15 cellular contexts compared by ENCODE assay signal in genomic region chr13:97067342-97067895, GRCh38.
DNase-seq lines count a peak whose midpoint lies in the region; TF ChIP-seq lines count a peak whose summit lies in the region.
"Had no signal": no experiment of that assay in that cellular context is flagged by ENCODE, and none has a peak within 500 bp of the region (broad histone marks: within the 10 kb centered on the region; RNA-seq: fewer than 3 reads in every experiment).

No MANE protein-coding gene starts in this region.

- DNase-seq in AG09309 (ENCODE audit: low read depth): no peak
- DNase-seq in HCEC 1CT: peak; percentile 66
- peak; percentile 62 to 82 for DNase-seq in SHP77 (lab: John Stamatoyannopoulos, UW)
- peak; percentile 43 for DNase-seq in fibroblast of villous mesenchyme (ENCODE audit: low read depth)
- no peak for DNase-seq in HPDE6-E6E7 (ENCODE audit: extremely low spot score)
- DNase-seq in stimulated activated CD4-positive, alpha-beta T cell treated with anti-CD3 and anti-CD28 coated beads, Interleukin-4, amount 100 ng/mL, for 4 hours: no peak
- no peak for DNase-seq in NK-92 (lab: John Stamatoyannopoulos, UW; ENCODE audit: unreplicated experiment)
- DNase-seq in GF-D8 (lab: John Stamatoyannopoulos, UW): no peak
- DNase-seq: activated effector memory CD4-positive, alpha-beta T cell treated with Interleukin-2 at 50 U/mL for 16 hours; aorta; BE2C; hippocampal formation; NCI-H2171; stimulated activated CD4-positive, alpha-beta T cell treated with anti-CD3 and anti-CD28 coated beads, Interleukin-4, amount 100 ng/mL, for 24 hours had no signal

- no peak overlapping the region for H3K4me3 ChIP-seq in AG09309 (ENCODE audit: control insufficient read depth, low read depth, low read length)
- H3K4me3 ChIP-seq in fibroblast of villous mesenchyme (ENCODE audit: low read depth, low read length): no peak overlapping the region
- H3K4me3 ChIP-seq: esophagus muscularis mucosa had no signal

- TF ChIP-seq CTCF in AG09309 (IDR thresholded peaks at IDR 0.05; ENCODE audit: control insufficient read depth, insufficient read depth, low read depth, low read length, missing control alignments) (peak; percentile 10), fibroblast of villous mesenchyme (IDR thresholded peaks at IDR 0.05; ENCODE audit: insufficient read depth, low read depth, low read length) (peak; percentile 20)

Comparison
In these comparisons a context has a peak if more than half of its experiments do, and no peak if none do; other contexts are left out.
1. DNase-seq: peak in HCEC 1CT (single experiment), SHP77 (2 of 2) and fibroblast of villous mesenchyme (single experiment); none in AG09309 (single experiment), HPDE6-E6E7 (single experiment), stimulated activated CD4-positive, alpha-beta T cell treated with anti-CD3 and anti-CD28 coated beads, Interleukin-4, amount 100 ng/mL, for 4 hours (0 of 2), NK-92 (single experiment) and GF-D8 (single experiment).